ENCODE assay signal across 15 cellular contexts in the genomic region with DNA sequence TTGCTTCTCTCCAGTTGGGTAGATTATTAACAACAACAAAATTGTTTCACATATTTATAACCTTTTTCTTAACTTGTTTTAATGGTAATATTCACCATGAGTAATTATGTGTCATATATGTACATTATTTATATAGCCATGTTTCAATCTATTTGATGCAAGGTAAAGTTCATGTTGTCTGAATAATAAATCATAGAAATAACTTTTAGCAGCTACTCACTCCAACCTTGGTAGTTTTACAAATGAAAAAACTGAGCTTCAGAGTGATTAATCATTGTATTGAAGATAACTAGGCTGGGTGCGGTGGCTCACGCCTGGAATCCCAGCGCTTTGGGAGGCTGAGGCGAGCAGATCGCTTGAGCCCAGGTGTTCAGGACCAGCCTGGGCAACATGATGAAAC. TPM values are rescaled to one million over a fixed set of nuclear protein-coding genes. Genes with fewer than 3 reads are reported as not detected.
DNase-seq lines count a peak whose midpoint lies in the region; ATAC-seq and TF ChIP-seq lines count a peak whose summit lies in the region.
"Had no signal": no experiment of that assay in that cellular context is flagged by ENCODE, and none has a peak within 500 bp of the region (broad histone marks: within the 10 kb centered on the region; RNA-seq: fewer than 3 reads in every experiment).

No MANE protein-coding gene starts in this region.

- TF ChIP-seq CTCF in brain microvascular endothelial cell (IDR thresholded peaks at IDR 0.05; ENCODE audit: low read depth, low read length, missing control alignments), result no peak
- TF ChIP-seq CTCF in type B pancreatic cell (conservative IDR thresholded peaks at IDR 0.05), result no peak

- no peak overlapping the region for H3K9ac ChIP-seq in Karpas-422 (ENCODE audit: low read length)
- H3K9ac ChIP-seq: BLaER1 treated with 17β-estradiol and CSF1 and Interleukin-3, amounts not matched to agents 10 nM and 100 nM; KMS-11 had no signal

- WGBS in mesodermal cell (ENCODE audit: insufficient coverage in 2 of 2), 2 experiments, result 89 to 97% methylated on average over 5 of the region's 5 CpGs

- H3K4me2 ChIP-seq in Karpas-422 (ENCODE audit: low read depth, low read length, poor library complexity, severe bottlenecking), result no peak overlapping the region
- H3K4me2 ChIP-seq: BLaER1 treated with 17β-estradiol and CSF1 and Interleukin-3, amounts not matched to agents 10 nM and 100 nM; KMS-11 had no signal

- H3K9me2 ChIP-seq in Karpas-422 (replicated peaks; ENCODE audit: insufficient read depth, low read length), result no peaks in the 10 kb centered on the region

- in situ Hi-C loops in brain microvascular endothelial cell (cut with HindIII; ENCODE audit: low pct_ligation_motif_present, low sequenced_read_pairs), result no loop called here

- H3K27me3 ChIP-seq in Karpas-422 (ENCODE audit: low read length) (no peaks in the 10 kb centered on the region), brain microvascular endothelial cell (replicated peaks) (no peaks in the 10 kb centered on the region)
- H3K27me3 ChIP-seq: BLaER1 treated with 17β-estradiol and CSF1 and Interleukin-3, amounts not matched to agents 10 nM and 100 nM; MG63; SJSA1 had no signal

- H3K27ac ChIP-seq in Karpas-422 (ENCODE audit: low read length), result peak overlapping the region; percentile 68
- H3K27ac ChIP-seq in brain microvascular endothelial cell, result peak overlapping the region; percentile 10
- H3K27ac ChIP-seq in mesodermal cell (ENCODE audit: low read depth, low read length, severe bottlenecking), result peak overlapping the region; percentile 47
- H3K27ac ChIP-seq: BLaER1 treated with 17β-estradiol and CSF1 and Interleukin-3, amounts not matched to agents 10 nM and 100 nM; KMS-11; SJSA1 had no signal

- H3K4me3 ChIP-seq in Karpas-422 (ENCODE audit: low read length) (no peak overlapping the region), brain microvascular endothelial cell (ENCODE audit: low read depth, low read length) (no peak overlapping the region), mesodermal cell (ENCODE audit: extremely low read depth, insufficient read depth, low read length, poor library complexity, severe bottlenecking) (no peak overlapping the region)
- H3K4me3 ChIP-seq: BLaER1 treated with 17β-estradiol and CSF1 and Interleukin-3, amounts not matched to agents 10 nM and 100 nM; MG63; SJSA1 had no signal

- ATAC-seq in GM18505 (IDR thresholded peaks at IDR 0.05; ENCODE audit: unreplicated experiment) (no peak), HG03442 (IDR thresholded peaks at IDR 0.05; ENCODE audit: unreplicated experiment) (no peak), HG02623 (IDR thresholded peaks at IDR 0.05; ENCODE audit: unreplicated experiment) (no peak)

- no peaks in the 10 kb centered on the region for H3K27me3 Mint-ChIP-seq in type B pancreatic cell

- DNase-seq in Karpas-422, result no peak
- no peak for DNase-seq in brain microvascular endothelial cell
- no peak for DNase-seq in type B pancreatic cell (ENCODE audit: extremely low spot score, unreplicated experiment)
- DNase-seq: GOT3, NCI-H1105, NCI-H1694 treated with DMSO at 0.1 percent for 48 hours, NCI-H774 had no signal

- no peak overlapping the region for H2AFZ ChIP-seq in Karpas-422 (ENCODE audit: low read length)

- H3K9me3 Mint-ChIP-seq in type B pancreatic cell, result no peaks in the 10 kb centered on the region

- peaks cover 34% of the 10 kb centered on the region for H3K4me1 ChIP-seq in Karpas-422 (ENCODE audit: low read length)
- peaks cover 20% of the 10 kb centered on the region for H3K4me1 ChIP-seq in mesodermal cell (ENCODE audit: control insufficient read depth, insufficient read depth, low read length, poor library complexity, severe bottlenecking)

- peaks cover 5% of the 10 kb centered on the region for H3K4me1 Mint-ChIP-seq in type B pancreatic cell (ENCODE audit: unreplicated experiment)

- no peaks in the 10 kb centered on the region for H3K79me2 ChIP-seq in Karpas-422 (ENCODE audit: low read length)

- no peaks in the 10 kb centered on the region for H3K9me3 ChIP-seq in Karpas-422 (ENCODE audit: low read length)
- H3K9me3 ChIP-seq in mesodermal cell (ENCODE audit: control insufficient read depth, low read length), result no peaks in the 10 kb centered on the region
- H3K9me3 ChIP-seq: BLaER1 treated with 17β-estradiol and CSF1 and Interleukin-3, amounts not matched to agents 10 nM and 100 nM; MG63; SJSA1 had no signal

- H3K4me3 Mint-ChIP-seq in type B pancreatic cell, result no peak overlapping the region

- TF ChIP-seq POLR2A in GM18505 (IDR thresholded peaks at IDR 0.05; ENCODE audit: borderline replicate concordance, extremely low read depth, insufficient read depth, insufficient read length), result no peak

- H3K36me3 ChIP-seq in Karpas-422 (ENCODE audit: insufficient read depth, low read length) (no peaks in the 10 kb centered on the region; the same call in 1 of the 2 replicates), brain microvascular endothelial cell (replicated peaks) (no peaks in the 10 kb centered on the region), mesodermal cell (ENCODE audit: control insufficient read depth, insufficient read depth, low read length) (no peaks in the 10 kb centered on the region)
- H3K36me3 ChIP-seq: MG63, SJSA1 had no signal

- H4K20me1 ChIP-seq in Karpas-422 (ENCODE audit: insufficient read depth, low read depth, low read length), result no peaks in the 10 kb centered on the region

- H3K36me3 Mint-ChIP-seq in type B pancreatic cell, result no peaks in the 10 kb centered on the region

- H3K27ac Mint-ChIP-seq in type B pancreatic cell, result peak overlapping the region; percentile 34

RNA-seq across cellular contexts. Expression of gene TMA16, which starts 46.0 kb away (rescaled TPM):
- 86.0 and 89.8 TPM in 2 replicates for total RNA-seq in Karpas-422 (2014; rRNA removed; shearing (Covaris generic); ENCODE audit: low replicate concordance)
- polyA plus RNA-seq in mesodermal cell (2013, experiment 1 of 2), result 44.1 TPM
- 58.0 TPM for polyA plus RNA-seq in mesodermal cell (2013, experiment 2 of 2)
- total RNA-seq in type B pancreatic cell (ENCODE audit: low replicate concordance), result 20.5 and 29.7 TPM in 2 replicates

Comparison
In these comparisons a context has a peak if more than half of its experiments do, and no peak if none do; other contexts are left out.
1. H3K27ac ChIP-seq: peak in every context shown above with its lines; median percentile 68 in Karpas-422; 47 in mesodermal cell; 10 in brain microvascular endothelial cell.